In the genomic region with DNA sequence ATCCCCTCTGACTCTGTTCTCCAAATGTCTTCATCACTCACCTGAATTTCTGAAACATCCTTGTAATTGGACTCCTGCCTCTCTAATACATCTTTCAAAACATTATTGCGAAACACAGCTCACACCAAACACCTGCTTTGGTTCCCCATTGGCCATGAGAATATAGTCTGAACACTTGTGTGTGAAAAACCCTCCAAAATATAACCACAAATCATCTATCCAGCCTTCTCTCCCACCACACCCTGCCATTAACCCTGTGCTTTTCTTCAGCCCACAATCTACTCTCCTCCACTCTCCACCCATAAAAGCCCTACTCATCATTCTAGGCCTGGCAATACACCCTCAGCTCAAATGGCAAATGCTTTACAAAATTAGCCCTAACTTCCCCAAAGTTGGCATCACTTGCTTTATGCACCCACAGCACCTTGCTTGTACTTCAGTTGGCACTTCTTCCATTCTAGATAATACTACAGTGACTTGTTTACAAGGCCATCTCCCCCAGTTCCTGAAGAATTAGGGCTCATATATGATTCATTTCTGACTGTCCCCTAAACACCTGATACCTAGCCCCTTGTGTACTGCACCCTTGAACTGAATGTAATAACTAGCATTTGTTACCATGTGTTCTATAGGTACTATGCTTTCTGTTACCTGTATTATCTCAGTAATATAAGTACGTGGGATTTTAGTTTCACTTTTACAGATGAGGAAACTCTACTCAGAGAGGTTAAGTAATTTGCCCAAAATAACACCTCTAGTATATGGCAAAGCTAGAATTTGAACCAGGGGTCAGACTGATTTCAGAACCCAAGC, we compare ENCODE assay signal across 8 cellular contexts. TPM values are rescaled to one million over a fixed set of nuclear protein-coding genes. Genes with fewer than 3 reads are reported as not detected.
A peak's percentile ranks its signal among the peaks of the same experiment; 100 is the strongest.
DNase-seq lines count a peak whose midpoint lies in the region; ATAC-seq, FAIRE-seq and TF ChIP-seq lines count a peak whose summit lies in the region.
"Not testable (repeated sequence)": the region's sequence is repeated elsewhere in the genome, so short reads cannot be mapped to it uniquely, and the experiment has no call there.

No MANE protein-coding gene starts in this region.

- not testable (repeated sequence) for TF ChIP-seq CTCF in H1 (IDR thresholded peaks at IDR 0.05; ENCODE audit: control extremely low read depth in 1 of 3, insufficient read depth in 1 of 3, low read depth in 1 of 3, low read length in 3 of 3); osteoblast (IDR thresholded peaks at IDR 0.05; ENCODE audit: extremely low read depth, low read depth, low read length)

- peaks cover 37% of the 10 kb centered on the region for H3K4me1 ChIP-seq in BLaER1
- not testable (repeated sequence) for H3K4me1 ChIP-seq in H1 (replicated peaks in 1 of 4; ENCODE audit: control insufficient read depth in 3 of 4, insufficient read depth in 4 of 4, low read length in 3 of 4); osteoblast (ENCODE audit: insufficient read depth, low read length)

- H3K4me3 Mint-ChIP-seq in activated CD4-positive, alpha-beta memory T cell treated with anti-CD3 and anti-CD28 coated beads for 36 hours, result not testable (repeated sequence)

- FAIRE-seq in H1 (lab: Jason Lieb, UNC), result peak; percentile 83

- H3K23ac ChIP-seq in H1 (ENCODE audit: insufficient read length), result not testable (repeated sequence)

- not testable (repeated sequence) for H2BK120ac ChIP-seq in H1 (replicated peaks; ENCODE audit: low read depth, low read length)

- H3K4me1 Mint-ChIP-seq in activated CD4-positive, alpha-beta memory T cell treated with anti-CD3 and anti-CD28 coated beads for 36 hours (ENCODE audit: low read depth), result peaks cover 62% of the 10 kb centered on the region

- TF ChIP-seq RAD21 in H1 (IDR thresholded peaks at IDR 0.05 in 1 of 2, conservative IDR thresholded peaks at IDR 0.05 in 1 of 2; ENCODE audit: low read depth in 2 of 2, low read length in 2 of 2), result not testable (repeated sequence)

- H3K79me2 ChIP-seq in H1 (ENCODE audit: control insufficient read depth in 1 of 2, insufficient read depth in 2 of 2, low read length in 2 of 2), result peaks cover 0 to 36% of the 10 kb centered on the region in 2 experiments; a peak in 2 of 4 replicates
- not testable (repeated sequence) for H3K79me2 ChIP-seq in osteoblast (ENCODE audit: insufficient read depth, low read length)

- not testable (repeated sequence) for H3K36me3 Mint-ChIP-seq in activated CD4-positive, alpha-beta memory T cell treated with anti-CD3 and anti-CD28 coated beads for 36 hours

- H3K9me3 Mint-ChIP-seq in activated CD4-positive, alpha-beta memory T cell treated with anti-CD3 and anti-CD28 coated beads for 36 hours, result not testable (repeated sequence)

- H4K20me1 ChIP-seq in BLaER1; H1 (replicated peaks in 1 of 2; ENCODE audit: control insufficient read depth in 1 of 2, insufficient read depth in 2 of 2, low read length in 2 of 2); osteoblast (ENCODE audit: insufficient read depth, low read length): not testable (repeated sequence)

- not testable (repeated sequence) for H3K36me3 ChIP-seq in BLaER1; H1 (ENCODE audit: control insufficient read depth in 2 of 4, insufficient read depth in 4 of 4, low read length in 3 of 4); osteoblast (ENCODE audit: insufficient read depth, low read length)

- H3K4me3 ChIP-seq in BLaER1; H1 (ENCODE audit: extremely low read depth in 1 of 4, insufficient read depth in 2 of 4, low read depth in 3 of 4, low read length in 4 of 4); osteoblast (ENCODE audit: insufficient read depth, low read length): not testable (repeated sequence)

- H3K27ac ChIP-seq in BLaER1; H1 (ENCODE audit: low read depth, low read length); osteoblast (ENCODE audit: low read depth, low read length): not testable (repeated sequence)

- H3K27ac Mint-ChIP-seq in activated CD4-positive, alpha-beta memory T cell treated with anti-CD3 and anti-CD28 coated beads for 36 hours, result peak overlapping the region; percentile 7

- not testable (repeated sequence) for H3K27me3 Mint-ChIP-seq in activated CD4-positive, alpha-beta memory T cell treated with anti-CD3 and anti-CD28 coated beads for 36 hours

- TF ChIP-seq POLR2A in H1 (IDR thresholded peaks at IDR 0.05; ENCODE audit: control extremely low read depth in 1 of 2, low read depth in 2 of 2, low read length in 2 of 2), result not testable (repeated sequence)

- TF ChIP-seq EP300 in H1 (IDR thresholded peaks at IDR 0.05; ENCODE audit: borderline replicate concordance in 1 of 2, low read depth in 2 of 2, low read length in 2 of 2), result not testable (repeated sequence)

- not testable (repeated sequence) for H2BK20ac ChIP-seq in H1 (ENCODE audit: low read length)

- not testable (repeated sequence) for H3K9me3 ChIP-seq in BLaER1; H1 (ENCODE audit: insufficient read depth in 2 of 2, low read depth in 1 of 2, low read length in 1 of 2); osteoblast (ENCODE audit: low read depth, low read length)

- not testable (repeated sequence) for H4K8ac ChIP-seq in H1 (ENCODE audit: extremely low read depth, insufficient read depth, low read length)

- H2AFZ ChIP-seq in H1 (ENCODE audit: low read length), result not testable (repeated sequence)
- peak overlapping the region; percentile 51 for H2AFZ ChIP-seq in osteoblast (ENCODE audit: low read length)

- POLR2A ChIA-PET in activated CD4-positive, alpha-beta memory T cell treated with anti-CD3 and anti-CD28 coated beads for 36 hours (lab: Charles Lee), result interaction anchor here (0.6 kb wide), 2 partner anchors 574 to 1045 kb away, joined by 3 to 5 read pairs; no protein-coding TSS in a partner anchor
- POLR2A ChIA-PET in H1 (lab: Charles Lee; ENCODE audit: partially characterized antibody), result not testable (repeated sequence)

- not testable (repeated sequence) for H3K18ac ChIP-seq in H1 (ENCODE audit: extremely low read depth, low read length)

- H2AK5ac ChIP-seq in H1 (ENCODE audit: low read depth, low read length), result not testable (repeated sequence)

- ATAC-seq in GM18873 (IDR thresholded peaks at IDR 0.05; ENCODE audit: low FRiP score, unreplicated experiment) (peak; percentile 52), HG02610 (IDR thresholded peaks at IDR 0.05; ENCODE audit: unreplicated experiment) (peak; percentile 69), HG03378 (IDR thresholded peaks at IDR 0.05; ENCODE audit: unreplicated experiment) (peak; percentile 66)

- not testable (repeated sequence) for H3K79me1 ChIP-seq in H1 (ENCODE audit: low read depth, low read length)

- H2BK5ac ChIP-seq in H1 (ENCODE audit: low read depth, low read length), result not testable (repeated sequence)

- not testable (repeated sequence) for H4K91ac ChIP-seq in H1 (replicated peaks; ENCODE audit: insufficient read length, low read length)

- CTCF ChIA-PET in activated CD4-positive, alpha-beta memory T cell treated with anti-CD3 and anti-CD28 coated beads for 36 hours (lab: Charles Lee), result not testable (repeated sequence)
- CTCF ChIA-PET in H1 (lab: Charles Lee; ENCODE audit: partially characterized antibody), result interaction anchor here (0.6 to 1.2 kb wide), 2 partner anchors 14 to 16 kb away, joined by 3 read pairs; no protein-coding TSS in a partner anchor

- H3K4me2 ChIP-seq in BLaER1 (peak overlapping the region; percentile 5; the same call in 1 of the 2 replicates), osteoblast (ENCODE audit: insufficient read depth, low read length) (peak overlapping the region; percentile 39)
- not testable (repeated sequence) for H3K4me2 ChIP-seq in H1 (ENCODE audit: insufficient read depth in 1 of 2, low read depth in 2 of 2, low read length in 2 of 2)

- not testable (repeated sequence) for H4K5ac ChIP-seq in H1 (ENCODE audit: insufficient read length, low read depth, low read length)

- H3K27me3 ChIP-seq in BLaER1; H1 (replicated peaks in 1 of 4; ENCODE audit: control insufficient read depth in 3 of 4, extremely low read depth in 1 of 4, insufficient read depth in 3 of 4, low read length in 3 of 4); osteoblast (ENCODE audit: insufficient read depth, low read length): not testable (repeated sequence)

- WGBS in H1 (ENCODE audit: extremely low coverage in 1 of 2, insufficient coverage in 1 of 2, insufficient read length in 1 of 2, insufficient replicate concordance in 2 of 2, low coverage in 1 of 2, low lambda C conversion rate in 2 of 2, missing lambda C conversion rate in 1 of 2), 2 experiments, result 93% methylated on average over 1 of the region's 2 CpGs; no CpG with 5 or more reads in 1 of the 2 experiments

- H2BK12ac ChIP-seq in H1 (ENCODE audit: low read depth, low read length), result not testable (repeated sequence)

- intact Hi-C loops in activated CD4-positive, alpha-beta memory T cell treated with anti-CD3 and anti-CD28 coated beads for 36 hours (cut with micrococcal nuclease), result loop anchor here (2.0 kb wide), 1 partner anchor 17 kb away; a partner anchor contains a TSS

- not testable (repeated sequence) for H3K4ac ChIP-seq in H1 (replicated peaks; ENCODE audit: insufficient read length, low read depth, low read length)

- not testable (repeated sequence) for H3K56ac ChIP-seq in H1 (replicated peaks; ENCODE audit: insufficient read length, low read depth, low read length)

- H3K9ac ChIP-seq in BLaER1; H1 (replicated peaks in 1 of 4; ENCODE audit: extremely low read depth in 1 of 4, low read depth in 3 of 4, low read length in 3 of 4): not testable (repeated sequence)

- not testable (repeated sequence) for H3K14ac ChIP-seq in H1 (ENCODE audit: insufficient read length)

- H2BK15ac ChIP-seq in H1 (ENCODE audit: low read length), result not testable (repeated sequence)

- not testable (repeated sequence) for H3K23me2 ChIP-seq in H1 (ENCODE audit: low read depth, low read length)

- DNase-seq in NCI-H2171 treated with DMSO at 0.1 percent for 48 hours (lab: John Stamatoyannopoulos, UW) (peak; percentile 58), osteoblast (ENCODE audit: insufficient read length, low spot score, missing footprints) (peak; percentile 26)
- not testable (repeated sequence) for DNase-seq in activated CD4-positive, alpha-beta memory T cell treated with anti-CD3 and anti-CD28 coated beads for 36 hours; H1 (ENCODE audit: low read depth in 1 of 2, low spot score in 2 of 2)

RNA-seq across cellular contexts. Expression of a gene that starts 17.3 kb away (rescaled TPM):
- total RNA-seq in activated CD4-positive, alpha-beta memory T cell treated with anti-CD3 and anti-CD28 coated beads for 36 hours, result 10 to 100 TPM; 27.6 to 27.7 TPM
- total RNA-seq in H1 (2021; fragmentation: NEBNext Ultra II Directional; extraction: Animal tissue kit (Norgen Biotek cat#: 25700)), result 43.6 and 46.1 TPM in 2 replicates
- 32.6 and 44.3 TPM in 2 replicates for polyA plus RNA-seq in H1 (2011; rRNA removed)
- 26.1 TPM for polyA plus RNA-seq in H1 (2011; cell fraction: cytosol; rRNA removed)
- 278 TPM for polyA plus RNA-seq in H1 (2011; cell fraction: nucleus; rRNA removed)
- 33.3 to 40.9 TPM (median 36.8 TPM) in 4 replicates for polyA plus RNA-seq in H1 (2012, experiment 1 of 2)
- polyA plus RNA-seq in H1 (2012, experiment 2 of 2), result 3.7 TPM
- polyA plus RNA-seq in H1 (2013, experiment 1 of 2), result 19.3 TPM
- polyA plus RNA-seq in H1 (2013, experiment 2 of 2), result 19.0 TPM
- 179 and 213 TPM in 2 replicates for polyA minus RNA-seq in H1 (2011; rRNA and poly(A)+ RNA removed)
- polyA minus RNA-seq in H1 (2011; cell fraction: cytosol; rRNA and poly(A)+ RNA removed), result 53.7 TPM
- 393 TPM for polyA minus RNA-seq in H1 (2011; cell fraction: nucleus; rRNA and poly(A)+ RNA removed)
- 8.0 and 10.1 TPM in 2 replicates for total RNA-seq in osteoblast
